13 cellular contexts compared by ENCODE assay signal in genomic region chr11:97890466-97890865, GRCh38.
"Had no signal": no experiment of that assay in that cellular context is flagged by ENCODE, and none has a peak within 500 bp of the region (broad histone marks: within the 10 kb centered on the region; RNA-seq: fewer than 3 reads in every experiment).

No MANE protein-coding gene starts in this region.

- H3K27me3 ChIP-seq: foreskin keratinocyte, heart left ventricle, neural progenitor cell, ovary, right lobe of liver had no signal

- DNase-seq: dermis blood vessel endothelial cell; effector CD4-positive, alpha-beta T cell; endodermal cell; erythroblast; foreskin keratinocyte; heart left ventricle; kidney glomerular epithelial cell; mammary epithelial cell; nucleus accumbens; ovary; right lobe of liver; stimulated activated CD4-positive, alpha-beta T cell treated with anti-CD3 and anti-CD28 coated beads, Interleukin-4, amount 100 ng/mL, for 1 hour had no signal

- H3K27ac ChIP-seq: foreskin keratinocyte, heart left ventricle, neural progenitor cell, ovary, right lobe of liver had no signal
